ENCODE assay signal across 12 cellular contexts in genomic region chr7:27189560-27190283, GRCh38. TPM values are rescaled to one million over a fixed set of nuclear protein-coding genes. Genes with fewer than 3 reads are reported as not detected.
A peak's percentile ranks its signal among the peaks of the same experiment; 100 is the strongest.
DNase-seq lines count a peak whose midpoint lies in the region; ATAC-seq and TF ChIP-seq lines count a peak whose summit lies in the region.
"Had no signal": no experiment of that assay in that cellular context is flagged by ENCODE, and none has a peak within 500 bp of the region (broad histone marks: within the 10 kb centered on the region; RNA-seq: fewer than 3 reads in every experiment).

No MANE protein-coding gene starts in this region.

- peak overlapping the region; percentile 63 for H3K9ac ChIP-seq in smooth muscle cell (ENCODE audit: low read depth)

- no peaks in the 10 kb centered on the region for H3K9me3 ChIP-seq in smooth muscle cell (replicated peaks; ENCODE audit: low read depth)
- H3K9me3 ChIP-seq: left lung had no signal

- DNase-seq in GF-D8 (lab: John Stamatoyannopoulos, UW) (peak; percentile 78), NCI-H69 (lab: John Stamatoyannopoulos, UW) (peak; percentile 70), islet precursor cell (peak; percentile 49), smooth muscle cell (lab: John Stamatoyannopoulos, UW; ENCODE audit: unreplicated experiment) (no peak), HuH-7 (ENCODE audit: low spot score) (no peak), NCI-H446 treated with DMSO at 0.1 percent for 48 hours (lab: John Stamatoyannopoulos, UW) (no peak)
- DNase-seq: DMS79 treated with DMSO at 0.1 percent for 48 hours, foreskin melanocyte, NCI-H1694 had no signal

- H3K79me2 ChIP-seq in smooth muscle cell (ENCODE audit: low read depth): peaks cover 100% of the 10 kb centered on the region

- H3K4me1 ChIP-seq in smooth muscle cell (ENCODE audit: low read depth): peaks cover 5% of the 10 kb centered on the region

- no peaks in the 10 kb centered on the region for H3K27me3 ChIP-seq in smooth muscle cell (ENCODE audit: low read depth)

- ATAC-seq in GM21423 (IDR thresholded peaks at IDR 0.05; ENCODE audit: unreplicated experiment): no peak
- ATAC-seq: left lung had no signal

- peaks cover 9% of the 10 kb centered on the region for H3F3A ChIP-seq in smooth muscle cell (ENCODE audit: low read depth)

- peak overlapping the region; percentile 89 for H3K4me2 ChIP-seq in smooth muscle cell

- no peaks in the 10 kb centered on the region for H4K20me1 ChIP-seq in smooth muscle cell (ENCODE audit: low read depth)

- H3K4me3 ChIP-seq in smooth muscle cell: peak overlapping the region; percentile 60

- no peaks in the 10 kb centered on the region for H3K36me3 ChIP-seq in smooth muscle cell (ENCODE audit: low read depth)
- H3K36me3 ChIP-seq: left lung had no signal

- 47% methylated on average over 4 of the region's 4 CpGs for WGBS in smooth muscle cell (ENCODE audit: low lambda C conversion rate)

- no peak overlapping the region for H2AFZ ChIP-seq in smooth muscle cell (ENCODE audit: low read depth)

- no peak for TF ChIP-seq CTCF in smooth muscle cell (IDR thresholded peaks at IDR 0.05; ENCODE audit: borderline replicate concordance, insufficient read depth, poor library complexity, severe bottlenecking)

- peak overlapping the region; percentile 69 for H3K27ac ChIP-seq in smooth muscle cell (ENCODE audit: low read depth)
- H3K27ac ChIP-seq: left lung had no signal

RNA-seq across cellular contexts. Expression of gene HOXA11, which starts 4.7 kb away (rescaled TPM):
- 18.2 and 20.3 TPM in 2 replicates for total RNA-seq in smooth muscle cell
- 25.2 and 27.7 TPM in 2 replicates for polyA plus RNA-seq in smooth muscle cell
- total RNA-seq: T-helper 2 cell treated with Interferon-gamma antibody and Interleukin-4, amounts not matched to agents 100 ng/mL and 5 ng/mL, for 36 hours had no signal

RNA-seq across cellular contexts. Expression of gene HOXA13, which starts 10.2 kb away (rescaled TPM):
- 14.2 and 21.6 TPM in 2 replicates for total RNA-seq in smooth muscle cell
- polyA plus RNA-seq in smooth muscle cell: 6.2 and 10.0 TPM in 2 replicates
- total RNA-seq: left lung; T-helper 2 cell treated with Interferon-gamma antibody and Interleukin-4, amounts not matched to agents 100 ng/mL and 5 ng/mL, for 36 hours had no signal

RNA-seq across cellular contexts. Expression of gene HOXA10, which starts 15.6 kb away (rescaled TPM):
- total RNA-seq in smooth muscle cell: 35.7 and 53.6 TPM in 2 replicates
- 37.6 and 39.4 TPM in 2 replicates for polyA plus RNA-seq in smooth muscle cell
- total RNA-seq: T-helper 2 cell treated with Interferon-gamma antibody and Interleukin-4, amounts not matched to agents 100 ng/mL and 5 ng/mL, for 36 hours had no signal

RNA-seq across cellular contexts. Expression of gene HOXA9, which starts 24.4 kb away (rescaled TPM):
- 22.9 and 35.8 TPM in 2 replicates for total RNA-seq in smooth muscle cell
- polyA plus RNA-seq in smooth muscle cell: 12.6 and 19.2 TPM in 2 replicates
- total RNA-seq: T-helper 2 cell treated with Interferon-gamma antibody and Interleukin-4, amounts not matched to agents 100 ng/mL and 5 ng/mL, for 36 hours had no signal

RNA-seq across cellular contexts. Expression of gene HOXA7, which starts 33.2 kb away (rescaled TPM):
- 0.72 TPM in 1 of 2 replicates, not detected in the other for total RNA-seq in smooth muscle cell
- polyA plus RNA-seq in smooth muscle cell: 1.2 and 1.6 TPM in 2 replicates
- total RNA-seq: T-helper 2 cell treated with Interferon-gamma antibody and Interleukin-4, amounts not matched to agents 100 ng/mL and 5 ng/mL, for 36 hours had no signal

Comparison
In these comparisons a context has a peak if more than half of its experiments do, and no peak if none do; other contexts are left out.
1. DNase-seq: peak in GF-D8 (single experiment), NCI-H69 (single experiment) and islet precursor cell (single experiment); none in smooth muscle cell (single experiment), HuH-7 (single experiment) and NCI-H446 treated with DMSO at 0.1 percent for 48 hours (single experiment).